27 cellular contexts compared by ENCODE assay signal in genomic region chr12:74051848-74052247, GRCh38.
"Had no signal": no experiment of that assay in that cellular context is flagged by ENCODE, and none has a peak within 500 bp of the region (broad histone marks: within the 10 kb centered on the region; RNA-seq: fewer than 3 reads in every experiment).

No MANE protein-coding gene starts in this region.

- H3K4me2 ChIP-seq: KMS-11, SK-N-SH had no signal

- H3K9me3 ChIP-seq: SK-N-SH had no signal

- H3K9ac ChIP-seq: KMS-11, SK-N-SH had no signal

- H3K4me3 Mint-ChIP-seq: IgD-negative memory B cell, T-cell had no signal

- DNase-seq: Kasumi-1, MM.1S, NCI-H1048, NCI-H1105 treated with DMSO at 0.1 percent for 48 hours, NCI-H1417 treated with DMSO at 0.1 percent for 48 hours, NCI-H146, NCI-H1694 treated with DMSO at 0.1 percent for 48 hours, NCI-H1930, NCI-H2081, NCI-H2107, NCI-H2171, NCI-H226, NCI-H446, NCI-H510A, NCI-H524 treated with DMSO at 0.1 percent for 48 hours, NCI-H69, NCI-H774, PC-3, SHP77, SK-N-SH, SW 1271, T-cell had no signal

- H3K9me2 ChIP-seq: SK-N-SH had no signal

- ATAC-seq: K562, Panc1, PC-3, T-cell had no signal

- H3K27me3 Mint-ChIP-seq: IgD-negative memory B cell, T-cell had no signal

- H3K4me3 ChIP-seq: K562 had no signal

- H3K27ac Mint-ChIP-seq: IgD-negative memory B cell, T-cell had no signal

- H3K27ac ChIP-seq: KMS-11, RWPE1 had no signal

- H3K4me1 Mint-ChIP-seq: IgD-negative memory B cell, T-cell had no signal

- H3K36me3 Mint-ChIP-seq: IgD-negative memory B cell, T-cell had no signal
